9 cellular contexts compared by ENCODE assay signal in genomic region chr1:38044224-38045215, GRCh38. TPM values are rescaled to one million over a fixed set of nuclear protein-coding genes. Genes with fewer than 3 reads are reported as not detected.
DNase-seq lines count a peak whose midpoint lies in the region; ATAC-seq and TF ChIP-seq lines count a peak whose summit lies in the region.
"Had no signal": no experiment of that assay in that cellular context is flagged by ENCODE, and none has a peak within 500 bp of the region (broad histone marks: within the 10 kb centered on the region; RNA-seq: fewer than 3 reads in every experiment).

No MANE protein-coding gene starts in this region.

- H3K9me3 Mint-ChIP-seq in HFFc6 = no peaks in the 10 kb centered on the region
- peaks cover 0 to 2% (median 0%) of the 10 kb centered on the region in 11 donors for H3K9me3 Mint-ChIP-seq in naive thymus-derived CD4-positive, alpha-beta T cell

- H3K4me3 Mint-ChIP-seq in HFFc6 = peak overlapping the region; percentile 64
- peak overlapping the region; percentile 44 to 85 (median 74) for H3K4me3 Mint-ChIP-seq in naive thymus-derived CD4-positive, alpha-beta T cell

- no peak overlapping the region for H3K27ac Mint-ChIP-seq in HFFc6
- H3K27ac Mint-ChIP-seq in naive thymus-derived CD4-positive, alpha-beta T cell = peak overlapping the region in 2 of 9 donors; percentile 22 to 43

- CTCF ChIA-PET in naive thymus-derived CD4-positive, alpha-beta T cell (lab: Charles Lee) = no interaction called here

- ATAC-seq in naive thymus-derived CD4-positive, alpha-beta T cell = no peak
- ATAC-seq in HG02759 (IDR thresholded peaks at IDR 0.05; ENCODE audit: unreplicated experiment) = no peak

- POLR2A ChIA-PET in naive thymus-derived CD4-positive, alpha-beta T cell (lab: Charles Lee) = no interaction called here

- intact Hi-C loops in naive thymus-derived CD4-positive, alpha-beta T cell (cut with micrococcal nuclease) = no loop called here

- H3K27me3 Mint-ChIP-seq in HFFc6 (ENCODE audit: insufficient read depth) = peaks cover 58% of the 10 kb centered on the region
- H3K27me3 Mint-ChIP-seq in naive thymus-derived CD4-positive, alpha-beta T cell = peaks cover 48 to 66% (median 50%) of the 10 kb centered on the region in 5 donors

- TF ChIP-seq CTCF in AG10803 (conservative IDR thresholded peaks at IDR 0.05; ENCODE audit: low read length) (no peak), HFFc6 (IDR thresholded peaks at IDR 0.05) (no peak), cardiac fibroblast (IDR thresholded peaks at IDR 0.05; ENCODE audit: low read depth, low read length) (no peak)

- H3K4me1 ChIP-seq in naive thymus-derived CD4-positive, alpha-beta T cell (ENCODE audit: control insufficient read depth in 2 of 2, insufficient read depth in 2 of 2, low read length in 2 of 2) = peaks cover 9 to 15% of the 10 kb centered on the region in 2 donors

- DNase-seq in AG10803 (ENCODE audit: low read depth) (no peak), HFFc6 (no peak), cardiac fibroblast (ENCODE audit: low read depth in 2 of 2) (no peak), cerebellar cortex (ENCODE audit: low spot score) (no peak), HT-29 (ENCODE audit: low spot score) (no peak), SKM-1 treated with dmso at 0.1 percent for 144 hours (lab: John Stamatoyannopoulos, UW; ENCODE audit: unreplicated experiment) (no peak)
- peak in 1 of 9 donors; percentile 8 for DNase-seq in naive thymus-derived CD4-positive, alpha-beta T cell

- no peak overlapping the region for H3K27ac ChIP-seq in naive thymus-derived CD4-positive, alpha-beta T cell (ENCODE audit: low read depth, low read length)
- H3K27ac ChIP-seq: VCaP had no signal

- H3K4me3 ChIP-seq in AG10803 (ENCODE audit: low read length) (peak overlapping the region; percentile 41), cardiac fibroblast (replicated peaks in 1 of 2; ENCODE audit: low read depth in 2 of 2, low read length in 2 of 2) (peak overlapping the region; percentile 17 to 28)
- H3K4me3 ChIP-seq in naive thymus-derived CD4-positive, alpha-beta T cell (ENCODE audit: low read length) = peak overlapping the region; percentile 4

- no peaks in the 10 kb centered on the region for H3K36me3 ChIP-seq in naive thymus-derived CD4-positive, alpha-beta T cell (ENCODE audit: control insufficient read depth in 2 of 3, insufficient read depth in 3 of 3, low read length in 3 of 3)

- peaks cover 6% of the 10 kb centered on the region for H3K4me1 Mint-ChIP-seq in HFFc6 (ENCODE audit: low read depth)
- H3K4me1 Mint-ChIP-seq in naive thymus-derived CD4-positive, alpha-beta T cell = peaks cover 3 to 16% (median 11%) of the 10 kb centered on the region in 7 donors

- H3K27me3 ChIP-seq in naive thymus-derived CD4-positive, alpha-beta T cell (ENCODE audit: control insufficient read depth in 2 of 2, insufficient read depth in 2 of 2, low read length in 2 of 2) = peaks cover 9 to 15% of the 10 kb centered on the region in 2 donors

- H3K9me3 ChIP-seq in naive thymus-derived CD4-positive, alpha-beta T cell (ENCODE audit: control insufficient read depth in 2 of 3, low read length in 3 of 3) = no peaks in the 10 kb centered on the region

- H3K36me3 Mint-ChIP-seq in HFFc6 (ENCODE audit: low read depth) = no peaks in the 10 kb centered on the region
- H3K36me3 Mint-ChIP-seq in naive thymus-derived CD4-positive, alpha-beta T cell = peaks cover 0 to 4% (median 0%) of the 10 kb centered on the region in 5 donors

RNA-seq across cellular contexts. Expression of gene POU3F1, which starts 2.1 kb away (rescaled TPM):
- total RNA-seq in HFFc6 (2021; fragmentation: NEBNext Ultra II Directional; extraction: Animal tissue kit (Norgen Biotek cat#: 25700)) = under 1 TPM in 1 of 6 experiments, not detected in 5; 0.11 TPM
- total RNA-seq in naive thymus-derived CD4-positive, alpha-beta T cell = under 1 TPM in 2 of 5 experiments, not detected in 3; 0.17 to 0.19 TPM
- not detected for polyA plus RNA-seq in naive thymus-derived CD4-positive, alpha-beta T cell
- 0.94 and 1.1 TPM in 2 replicates for total RNA-seq in HT-29 (2014; rRNA removed; shearing (Covaris generic))

RNA-seq across cellular contexts. Expression of gene UTP11, which starts 32.0 kb away (rescaled TPM):
- total RNA-seq in HFFc6 (2021; fragmentation: NEBNext Ultra II Directional; extraction: Animal tissue kit (Norgen Biotek cat#: 25700)) = 10 to 100 TPM; 41.4 to 57.1 (median 49.2) TPM
- 10 to 100 TPM in 3 of 5 experiments, 1 to 10 TPM in 2; 8.2 to 42.8 (median 15.7) TPM for total RNA-seq in naive thymus-derived CD4-positive, alpha-beta T cell
- polyA plus RNA-seq in naive thymus-derived CD4-positive, alpha-beta T cell = 10 to 100 TPM; 17.4 to 26.0 TPM
- 22.1 and 26.1 TPM in 2 replicates for total RNA-seq in HT-29 (2014; rRNA removed; shearing (Covaris generic))

RNA-seq across cellular contexts. Expression of gene FHL3, which starts 39.2 kb away (rescaled TPM):
- total RNA-seq in HFFc6 (2021; fragmentation: NEBNext Ultra II Directional; extraction: Animal tissue kit (Norgen Biotek cat#: 25700)) = 10 to 100 TPM; 29.4 to 40.9 (median 33.2) TPM
- 10 to 100 TPM in 2 of 5 experiments, 1 to 10 TPM in 3; 2.9 to 19.0 (median 8.6) TPM for total RNA-seq in naive thymus-derived CD4-positive, alpha-beta T cell
- 1 to 10 TPM; 5.1 to 8.8 TPM for polyA plus RNA-seq in naive thymus-derived CD4-positive, alpha-beta T cell
- 12.2 and 15.2 TPM in 2 replicates for total RNA-seq in HT-29 (2014; rRNA removed; shearing (Covaris generic))

RNA-seq across cellular contexts. Expression of gene SF3A3, which starts 54.7 kb away (rescaled TPM):
- total RNA-seq in HFFc6 (2021; fragmentation: NEBNext Ultra II Directional; extraction: Animal tissue kit (Norgen Biotek cat#: 25700)) = 10 to 100 TPM; 71.6 to 91.6 (median 81.3) TPM
- 10 to 100 TPM; 43.2 to 90.4 (median 77.6) TPM for total RNA-seq in naive thymus-derived CD4-positive, alpha-beta T cell
- polyA plus RNA-seq in naive thymus-derived CD4-positive, alpha-beta T cell = 100 to 1,000 TPM; 116 to 118 TPM
- total RNA-seq in HT-29 (2014; rRNA removed; shearing (Covaris generic)) = 57.5 and 69.0 TPM in 2 replicates
